In genomic region chr10:64502936-64503335, GRCh38 we compare ENCODE assay signal across 30 cellular contexts.
"Had no signal": no experiment of that assay in that cellular context is flagged by ENCODE, and none has a peak within 500 bp of the region (broad histone marks: within the 10 kb centered on the region; RNA-seq: fewer than 3 reads in every experiment).

No MANE protein-coding gene starts in this region.

- ATAC-seq: activated naive CD4-positive, alpha-beta T cell treated with anti-CD3 and anti-CD28 coated beads, Interleukin-2, amount 50 U/mL, for 72 hours; PC-3; Right ventricle myocardium inferior had no signal

- H3K27ac ChIP-seq: adrenal gland, Peyer's patch, SJCRH30, SK-N-MC, WERI-Rb-1 had no signal

- H3K27me3 ChIP-seq: adrenal gland, MG63, Peyer's patch, SJCRH30 had no signal

- H3K4me3 ChIP-seq: adrenal gland, MG63, Peyer's patch, SJCRH30, SK-N-MC had no signal

- H3K9me3 ChIP-seq: adrenal gland, MG63, Peyer's patch, SJCRH30 had no signal

- H3K4me1 ChIP-seq: adrenal gland, Peyer's patch, SJCRH30 had no signal

- H3K36me3 ChIP-seq: adrenal gland, MG63, Peyer's patch, SJCRH30, WERI-Rb-1 had no signal

- DNase-seq: activated CD4-positive, alpha-beta memory T cell treated with anti-CD3 and anti-CD28 coated beads, Interleukin-2, amount 10 ng/mL, durations not matched to agents 7 days and 5 days; activated CD4-positive, alpha-beta T cell treated with anti-CD3 and anti-CD28 coated beads for 1 hour; activated CD4-positive, alpha-beta T cell treated with anti-CD3 and anti-CD28 coated beads for 48 hours; activated CD4-positive, CD25-positive, alpha-beta regulatory T cell; activated gamma-delta T cell treated with Interleukin-2 at 50 U/mL for 16 hours; activated naive CD4-positive, alpha-beta T cell treated with anti-CD3 and anti-CD28 coated beads for 36 hours; activated T-cell treated with anti-CD3 and anti-CD28 coated beads, Interleukin-2, amount 50 U/mL, for 24 hours; adrenal gland; central memory CD4-positive, alpha-beta T cell; Kasumi-1; KG1; MG63; NCI-H1048; NCI-H1105 treated with DMSO at 0.1 percent for 48 hours; NCI-H1436; NCI-H1694 treated with DMSO at 0.1 percent for 48 hours; NCI-H2029; NCI-H510A; NCI-H526; NCI-H748 treated with DMSO at 0.1 percent for 48 hours; NK-92 treated with Interleukin-12 subunit alpha and Interleukin-12 subunit beta, amount 100 ng/mL, for 24 hours; Peyer's patch; RPMI8226; SJCRH30; T1000; WERI-Rb-1 had no signal
